17 cellular contexts compared by ENCODE assay signal in genomic region chr10:133163889-133164815, GRCh38. TPM values are rescaled to one million over a fixed set of nuclear protein-coding genes. Genes with fewer than 3 reads are reported as not detected.
DNase-seq lines count a peak whose midpoint lies in the region; ATAC-seq and TF ChIP-seq lines count a peak whose summit lies in the region.
"Had no signal": no experiment of that assay in that cellular context is flagged by ENCODE, and none has a peak within 500 bp of the region (broad histone marks: within the 10 kb centered on the region; RNA-seq: fewer than 3 reads in every experiment).

No MANE protein-coding gene starts in this region.

- no peaks in the 10 kb centered on the region for H3K9me3 ChIP-seq in BLaER1 treated with 17β-estradiol and CSF1 and Interleukin-3, amounts not matched to agents 10 nM and 100 nM (replicated peaks in 1 of 11)
- no peaks in the 10 kb centered on the region for H3K9me3 ChIP-seq in osteoblast (ENCODE audit: low read depth, low read length)
- H3K9me3 ChIP-seq: body of pancreas had no signal

- no peaks in the 10 kb centered on the region for H3K79me2 ChIP-seq in GM23338 (replicated peaks; ENCODE audit: insufficient read depth)
- H3K79me2 ChIP-seq in osteoblast (ENCODE audit: insufficient read depth, low read length) = no peaks in the 10 kb centered on the region

- H3K9me2 ChIP-seq in GM23338 (ENCODE audit: insufficient read depth) = no peaks in the 10 kb centered on the region

- TF ChIP-seq POLR2A in GM18505 (IDR thresholded peaks at IDR 0.05; ENCODE audit: borderline replicate concordance, extremely low read depth, insufficient read depth, insufficient read length) = no peak

- no peak overlapping the region for H3K4me3 Mint-ChIP-seq in GM23338
- H3K4me3 Mint-ChIP-seq: activated CD4-positive, alpha-beta memory T cell treated with anti-CD3 and anti-CD28 coated beads for 36 hours; activated T-cell treated with anti-CD3 and anti-CD28 coated beads, Interleukin-2, amount 50 U/mL, for 4 hours; T-helper 17 cell had no signal

- TF ChIP-seq CTCF in GM23338 (conservative IDR thresholded peaks at IDR 0.05; ENCODE audit: low read depth in 2 of 2) (no peak), osteoblast (IDR thresholded peaks at IDR 0.05; ENCODE audit: extremely low read depth, low read depth, low read length) (no peak)

- no peak overlapping the region for H3K27ac Mint-ChIP-seq in GM23338
- H3K27ac Mint-ChIP-seq: activated CD4-positive, alpha-beta memory T cell treated with anti-CD3 and anti-CD28 coated beads for 36 hours; activated naive CD4-positive, alpha-beta T cell treated with anti-CD3 and anti-CD28 coated beads, Interleukin-2, amount 50 U/mL, for 72 hours; T-helper 17 cell had no signal

- no peak overlapping the region for H3K4me3 ChIP-seq in BLaER1 treated with 17β-estradiol and CSF1 and Interleukin-3, amounts not matched to agents 10 nM and 100 nM
- H3K4me3 ChIP-seq in GM23338 (no peak overlapping the region), osteoblast (ENCODE audit: insufficient read depth, low read length) (no peak overlapping the region)
- H3K4me3 ChIP-seq: body of pancreas had no signal

- peaks cover 15% of the 10 kb centered on the region for H3K4me1 Mint-ChIP-seq in GM23338
- H3K4me1 Mint-ChIP-seq: T-helper 17 cell had no signal

- peak overlapping the region in 9 of 11 experiments; percentile 21 to 100 (median 100); a peak in 17 of 22 replicates for H3K4me2 ChIP-seq in BLaER1 treated with 17β-estradiol and CSF1 and Interleukin-3, amounts not matched to agents 10 nM and 100 nM
- no peak overlapping the region for H3K4me2 ChIP-seq in GM23338
- no peak overlapping the region for H3K4me2 ChIP-seq in osteoblast (ENCODE audit: insufficient read depth, low read length)

- H3K27ac ChIP-seq in BLaER1 treated with 17β-estradiol and CSF1 and Interleukin-3, amounts not matched to agents 10 nM and 100 nM = no peak overlapping the region
- H3K27ac ChIP-seq in GM23338 (ENCODE audit: low read depth) (no peak overlapping the region), osteoblast (ENCODE audit: low read depth, low read length) (no peak overlapping the region)
- H3K27ac ChIP-seq: body of pancreas, VCaP had no signal

- 0 out of 2 replicates have a peak, but pooled peaks cover under 1% of the 10 kb centered on the region for H3F3A ChIP-seq in GM23338 (replicated peaks; ENCODE audit: low read depth)

- DNase-seq in GM23338 (ENCODE audit: low spot score) (peak; percentile 44), globus pallidus (ENCODE audit: low spot score) (peak; percentile 33), osteoblast (ENCODE audit: insufficient read length, low spot score, missing footprints) (peak; percentile 67), hippocampal formation (lab: John Stamatoyannopoulos, UW) (no peak), middle frontal gyrus (ENCODE audit: extremely low spot score, low spot score) (no peak)
- DNase-seq: activated CD4-positive, alpha-beta memory T cell treated with anti-CD3 and anti-CD28 coated beads for 36 hours; activated T-cell treated with anti-CD3 and anti-CD28 coated beads, Interleukin-2, amount 50 U/mL, for 4 hours; body of pancreas; cortex of kidney; SHP77; stimulated activated CD4-positive, alpha-beta T cell treated with anti-CD3 and anti-CD28 coated beads, Interleukin-4, amount 100 ng/mL, for 1 hour; T-helper 17 cell had no signal

- no peaks in the 10 kb centered on the region for H3K36me3 ChIP-seq in BLaER1 treated with 17β-estradiol and CSF1 and Interleukin-3, amounts not matched to agents 10 nM and 100 nM
- H3K36me3 ChIP-seq in GM23338 (ENCODE audit: insufficient read depth) = no peaks in the 10 kb centered on the region; the same call in 1 of the 2 replicates
- H3K36me3 ChIP-seq in osteoblast (ENCODE audit: insufficient read depth, low read length) = no peaks in the 10 kb centered on the region

- peaks cover 11% of the 10 kb centered on the region; the same call in 1 of the 3 replicates for H3K36me3 Mint-ChIP-seq in GM23338 (ENCODE audit: low read depth)
- H3K36me3 Mint-ChIP-seq: activated CD4-positive, alpha-beta memory T cell treated with anti-CD3 and anti-CD28 coated beads for 36 hours; activated naive CD4-positive, alpha-beta T cell treated with anti-CD3 and anti-CD28 coated beads, Interleukin-2, amount 50 U/mL, for 72 hours had no signal

- H3K9me3 Mint-ChIP-seq in GM23338 = no peaks in the 10 kb centered on the region
- H3K9me3 Mint-ChIP-seq: activated CD4-positive, alpha-beta memory T cell treated with anti-CD3 and anti-CD28 coated beads for 36 hours; activated naive CD4-positive, alpha-beta T cell treated with anti-CD3 and anti-CD28 coated beads, Interleukin-2, amount 50 U/mL, for 72 hours; activated T-cell treated with anti-CD3 and anti-CD28 coated beads, Interleukin-2, amount 50 U/mL, for 4 hours had no signal

- H2AFZ ChIP-seq in GM23338 (no peak overlapping the region), osteoblast (ENCODE audit: low read length) (no peak overlapping the region)

- H3K4me1 ChIP-seq in BLaER1 treated with 17β-estradiol and CSF1 and Interleukin-3, amounts not matched to agents 10 nM and 100 nM = peaks cover 12 to 71% (median 63%) of the 10 kb centered on the region in 10 experiments
- peaks cover 13% of the 10 kb centered on the region for H3K4me1 ChIP-seq in GM23338 (ENCODE audit: insufficient read depth)
- no peaks in the 10 kb centered on the region for H3K4me1 ChIP-seq in osteoblast (ENCODE audit: insufficient read depth, low read length)

- H3K9ac ChIP-seq in BLaER1 treated with 17β-estradiol and CSF1 and Interleukin-3, amounts not matched to agents 10 nM and 100 nM = peak overlapping the region in 1 of 11 experiments; percentile 33; a peak in 1 of 22 replicates

- peaks cover 18% of the 10 kb centered on the region for H3K27me3 Mint-ChIP-seq in GM23338 (ENCODE audit: insufficient read depth, low read depth, poor library complexity)

- H3K27me3 ChIP-seq in BLaER1 treated with 17β-estradiol and CSF1 and Interleukin-3, amounts not matched to agents 10 nM and 100 nM = peaks cover 20 to 40% (median 34%) of the 10 kb centered on the region in 11 experiments; a peak in 21 of 22 replicates
- H3K27me3 ChIP-seq in GM23338 (ENCODE audit: insufficient read depth) (no peaks in the 10 kb centered on the region), osteoblast (ENCODE audit: insufficient read depth, low read length) (peaks cover 13% of the 10 kb centered on the region)

- ATAC-seq in GM23338 = no peak
- ATAC-seq in GM18505 (IDR thresholded peaks at IDR 0.05; ENCODE audit: unreplicated experiment) = no peak
- ATAC-seq in GM18909 (IDR thresholded peaks at IDR 0.05; ENCODE audit: poor library complexity, unreplicated experiment) = no peak
- ATAC-seq: activated naive CD4-positive, alpha-beta T cell treated with anti-CD3 and anti-CD28 coated beads, Interleukin-2, amount 50 U/mL, for 72 hours; activated T-cell treated with anti-CD3 and anti-CD28 coated beads, Interleukin-2, amount 50 U/mL, for 4 hours; body of pancreas; T-helper 17 cell had no signal

- H4K20me1 ChIP-seq in BLaER1 treated with 17β-estradiol and CSF1 and Interleukin-3, amounts not matched to agents 10 nM and 100 nM = peaks cover 0 to 60% (median 29%) of the 10 kb centered on the region in 11 experiments; a peak in 16 of 22 replicates
- H4K20me1 ChIP-seq in GM23338 (replicated peaks; ENCODE audit: insufficient read depth) (no peaks in the 10 kb centered on the region), osteoblast (ENCODE audit: insufficient read depth, low read length) (no peaks in the 10 kb centered on the region)

TF ChIP-seq in GM23338, 12 proteins besides CTCF, POLR2A, EP300 and RAD21 (continues in another document):
- TF ChIP-seq EZH2 (IDR thresholded peaks at IDR 0.05; ENCODE audit: low read depth, unreplicated experiment) (no peak), REST (IDR thresholded peaks at IDR 0.05; ENCODE audit: unreplicated experiment) (no peak), STAT1 (IDR thresholded peaks at IDR 0.05; ENCODE audit: unreplicated experiment) (no peak), ETS1 (IDR thresholded peaks at IDR 0.05) (no peak), ZNF331 (CRISPR knock-in tag; IDR thresholded peaks at IDR 0.05; ENCODE audit: low read depth) (no peak), CREB1 (CRISPR knock-in tag; IDR thresholded peaks at IDR 0.05; ENCODE audit: low read depth) (no peak)

RNA-seq across cellular contexts. Expression of gene KNDC1, which starts 4.1 kb away (rescaled TPM):
- 8.2 and 16.0 TPM in 2 replicates for total RNA-seq in GM23338 (2014; rRNA removed; shearing (Covaris generic))
- 1.8 and 1.9 TPM in 2 replicates for polyA plus RNA-seq in GM23338 (2016; fragmentation: Nextera tagmentation; extraction: Ambion mirVana)
- under 0.01 TPM in 1 of 2 replicates, not detected in the other for total RNA-seq in osteoblast

Comparison
In these comparisons a context has a peak if more than half of its experiments do, and no peak if none do; other contexts are left out.
1. H3K4me2 ChIP-seq: peak in BLaER1 treated with 17β-estradiol and CSF1 and Interleukin-3, amounts not matched to agents 10 nM and 100 nM (9 of 11); none in GM23338 (single experiment) and osteoblast (single experiment).
2. DNase-seq: peak in GM23338 (single experiment), globus pallidus (single experiment) and osteoblast (single experiment); none in hippocampal formation (0 of 2) and middle frontal gyrus (single experiment).